ENCODE assay signal across 17 cellular contexts in the genomic region with DNA sequence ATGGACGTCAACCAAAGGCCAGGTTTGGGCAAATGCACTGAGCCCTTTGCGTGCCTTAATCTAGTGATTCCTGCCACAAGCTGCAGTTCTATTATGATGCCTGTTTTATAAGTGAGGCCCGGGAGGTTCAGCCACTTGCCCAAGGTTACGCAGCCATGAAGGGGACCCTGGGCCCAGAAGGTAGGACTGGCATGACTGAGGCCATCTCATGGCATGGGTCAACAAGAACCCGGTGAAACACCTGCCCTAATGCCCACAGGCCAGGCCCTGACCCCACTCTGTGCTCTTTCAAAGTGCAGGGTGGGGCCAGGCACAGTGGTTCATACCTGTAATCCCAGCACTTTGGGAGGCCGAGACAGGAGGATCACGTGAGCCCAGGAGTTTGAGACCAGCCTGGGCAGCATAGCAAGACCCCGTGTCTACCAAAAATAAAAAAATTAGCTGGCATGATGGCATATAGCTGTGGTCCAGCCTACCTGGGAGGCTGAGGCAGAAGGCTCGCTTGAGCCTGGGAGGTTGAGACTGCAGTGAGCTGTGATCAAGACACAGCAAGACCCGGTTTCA. TPM values are rescaled to one million over a fixed set of nuclear protein-coding genes. Genes with fewer than 3 reads are reported as not detected.
DNase-seq lines count a peak whose midpoint lies in the region; ATAC-seq lines count a peak whose summit lies in the region.
"Had no signal": no experiment of that assay in that cellular context is flagged by ENCODE, and none has a peak within 500 bp of the region (broad histone marks: within the 10 kb centered on the region; RNA-seq: fewer than 3 reads in every experiment).

No MANE protein-coding gene starts in this region.

- H3K36me3 Mint-ChIP-seq in activated CD4-positive, alpha-beta T cell treated with anti-CD3 and anti-CD28 coated beads for 36 hours (ENCODE audit: low read depth), result peaks cover 25% of the 10 kb centered on the region
- H3K36me3 Mint-ChIP-seq in stimulated activated effector memory CD8-positive, alpha-beta T cell treated with anti-CD3 and anti-CD28 coated beads, Interleukin-12 subunit alpha, Interleukin-12 subunit beta, amount 100 ng/mL, for 72 hours, result peaks cover 87% of the 10 kb centered on the region
- H3K36me3 Mint-ChIP-seq in activated T-helper 2 cell treated with anti-CD3 and anti-CD28 coated beads, Interferon-gamma antibody, Interleukin-2, Interleukin-4, amounts not matched to agents 10 μg/mL and 5 μg/mL and 100 μg/mL, durations not matched to agents 14 hours and 24 hours and 36 hours (ENCODE audit: low read depth), result peaks cover 75% of the 10 kb centered on the region

- no peaks in the 10 kb centered on the region for H3K27me3 Mint-ChIP-seq in activated CD4-positive, alpha-beta T cell treated with anti-CD3 and anti-CD28 coated beads for 36 hours
- H3K27me3 Mint-ChIP-seq in activated T-helper 2 cell treated with anti-CD3 and anti-CD28 coated beads, Interferon-gamma antibody, Interleukin-2, Interleukin-4, amounts not matched to agents 10 μg/mL and 5 μg/mL and 100 μg/mL, durations not matched to agents 14 hours and 24 hours and 36 hours (ENCODE audit: low read depth), result no peaks in the 10 kb centered on the region

- POLR2A ChIA-PET in activated CD4-positive, alpha-beta T cell treated with anti-CD3 and anti-CD28 coated beads for 36 hours (lab: Charles Lee), result no interaction called here

- peaks cover 44% of the 10 kb centered on the region for H3K4me1 Mint-ChIP-seq in activated CD4-positive, alpha-beta T cell treated with anti-CD3 and anti-CD28 coated beads for 36 hours
- peaks cover 63% of the 10 kb centered on the region for H3K4me1 Mint-ChIP-seq in stimulated activated effector memory CD8-positive, alpha-beta T cell treated with anti-CD3 and anti-CD28 coated beads, Interleukin-12 subunit alpha, Interleukin-12 subunit beta, amount 100 ng/mL, for 72 hours
- peaks cover 22% of the 10 kb centered on the region for H3K4me1 Mint-ChIP-seq in activated T-helper 2 cell treated with anti-CD3 and anti-CD28 coated beads, Interferon-gamma antibody, Interleukin-2, Interleukin-4, amounts not matched to agents 10 μg/mL and 5 μg/mL and 100 μg/mL, durations not matched to agents 14 hours and 24 hours and 36 hours (ENCODE audit: low read depth)

- no peak overlapping the region for H3K4me3 Mint-ChIP-seq in activated CD4-positive, alpha-beta T cell treated with anti-CD3 and anti-CD28 coated beads for 36 hours
- peak overlapping the region; percentile 63 for H3K4me3 Mint-ChIP-seq in stimulated activated effector memory CD8-positive, alpha-beta T cell treated with anti-CD3 and anti-CD28 coated beads, Interleukin-12 subunit alpha, Interleukin-12 subunit beta, amount 100 ng/mL, for 72 hours
- H3K4me3 Mint-ChIP-seq in activated T-helper 2 cell treated with anti-CD3 and anti-CD28 coated beads, Interferon-gamma antibody, Interleukin-2, Interleukin-4, amounts not matched to agents 10 μg/mL and 5 μg/mL and 100 μg/mL, durations not matched to agents 14 hours and 24 hours and 36 hours (ENCODE audit: low read depth), result no peak overlapping the region

- DNase-seq in activated CD4-positive, alpha-beta T cell treated with anti-CD3 and anti-CD28 coated beads for 36 hours, result peak; percentile 1
- no peak for DNase-seq in activated CD4-positive, alpha-beta T cell treated with anti-CD3 and anti-CD28 coated beads for 4 hours
- DNase-seq in T-helper 9 cell (peak; percentile 0), iPS-NIHi11 (ENCODE audit: low spot score) (peak; percentile 2), OCI-M1 (lab: John Stamatoyannopoulos, UW) (no peak)
- DNase-seq in stimulated activated effector memory CD8-positive, alpha-beta T cell treated with anti-CD3 and anti-CD28 coated beads, Interleukin-12 subunit alpha, Interleukin-12 subunit beta, amount 100 ng/mL, for 72 hours (ENCODE audit: low spot score in 2 of 2), result no peak
- DNase-seq in activated T-helper 2 cell treated with anti-CD3 and anti-CD28 coated beads, Interferon-gamma antibody, Interleukin-2, Interleukin-4, amounts not matched to agents 10 μg/mL and 5 μg/mL and 100 μg/mL, durations not matched to agents 14 hours and 24 hours and 36 hours (ENCODE audit: low spot score), result no peak
- DNase-seq: brain microvascular endothelial cell; Calu3; KG1; NCI-H146; NCI-H510A; stimulated activated naive CD4-positive, alpha-beta T cell treated with Interleukin-2 at 50 U/mL for 16 hours had no signal

- CTCF ChIA-PET in activated CD4-positive, alpha-beta T cell treated with anti-CD3 and anti-CD28 coated beads for 36 hours (lab: Charles Lee), result interaction anchor here (0.6 to 1.3 kb wide), 5 partner anchors 10 to 164 kb away, joined by 3 to 6 read pairs (median 3); no protein-coding TSS in a partner anchor

- no peak for ATAC-seq in activated CD4-positive, alpha-beta T cell treated with anti-CD3 and anti-CD28 coated beads for 36 hours
- no peak for ATAC-seq in stimulated activated effector memory CD8-positive, alpha-beta T cell treated with anti-CD3 and anti-CD28 coated beads, Interleukin-12 subunit alpha, Interleukin-12 subunit beta, amount 100 ng/mL, for 72 hours
- no peak for ATAC-seq in HG02840 (IDR thresholded peaks at IDR 0.05; ENCODE audit: low FRiP score, unreplicated experiment)
- ATAC-seq: gastrocnemius medialis, Panc1 had no signal

- H3K27ac Mint-ChIP-seq in activated CD4-positive, alpha-beta T cell treated with anti-CD3 and anti-CD28 coated beads for 36 hours, result peak overlapping the region; percentile 55
- H3K27ac Mint-ChIP-seq in stimulated activated effector memory CD8-positive, alpha-beta T cell treated with anti-CD3 and anti-CD28 coated beads, Interleukin-12 subunit alpha, Interleukin-12 subunit beta, amount 100 ng/mL, for 72 hours, result peak overlapping the region; percentile 91
- no peak overlapping the region for H3K27ac Mint-ChIP-seq in activated T-helper 2 cell treated with anti-CD3 and anti-CD28 coated beads, Interferon-gamma antibody, Interleukin-2, Interleukin-4, amounts not matched to agents 10 μg/mL and 5 μg/mL and 100 μg/mL, durations not matched to agents 14 hours and 24 hours and 36 hours

- intact Hi-C loops in activated CD4-positive, alpha-beta T cell treated with anti-CD3 and anti-CD28 coated beads for 36 hours (cut with DNase I, micrococcal nuclease), result no loop called here
- intact Hi-C loops in activated T-helper 2 cell treated with anti-CD3 and anti-CD28 coated beads, Interferon-gamma antibody, Interleukin-2, Interleukin-4, amounts not matched to agents 10 μg/mL and 5 μg/mL and 100 μg/mL, durations not matched to agents 14 hours and 24 hours and 36 hours (cut with micrococcal nuclease), result no loop called here

- H3K9me3 Mint-ChIP-seq in activated CD4-positive, alpha-beta T cell treated with anti-CD3 and anti-CD28 coated beads for 36 hours (ENCODE audit: low read depth), result no peaks in the 10 kb centered on the region
- no peaks in the 10 kb centered on the region for H3K9me3 Mint-ChIP-seq in stimulated activated effector memory CD8-positive, alpha-beta T cell treated with anti-CD3 and anti-CD28 coated beads, Interleukin-12 subunit alpha, Interleukin-12 subunit beta, amount 100 ng/mL, for 72 hours
- no peaks in the 10 kb centered on the region for H3K9me3 Mint-ChIP-seq in activated T-helper 2 cell treated with anti-CD3 and anti-CD28 coated beads, Interferon-gamma antibody, Interleukin-2, Interleukin-4, amounts not matched to agents 10 μg/mL and 5 μg/mL and 100 μg/mL, durations not matched to agents 14 hours and 24 hours and 36 hours

RNA-seq across cellular contexts. Expression of a gene that starts 8.6 kb away (rescaled TPM):
- total RNA-seq in activated CD4-positive, alpha-beta T cell treated with anti-CD3 and anti-CD28 coated beads for 36 hours, result 100 to 1,000 TPM in 1 of 2 experiments, 10 to 100 TPM in 1; 77.4 to 108 TPM
- total RNA-seq in activated T-helper 2 cell treated with anti-CD3 and anti-CD28 coated beads, Interferon-gamma antibody, Interleukin-2, Interleukin-4, amounts not matched to agents 10 μg/mL and 5 μg/mL and 100 μg/mL, durations not matched to agents 14 hours and 24 hours and 36 hours, result 113 and 114 TPM in 2 replicates

RNA-seq across cellular contexts. Expression of a gene that starts 29.4 kb away (rescaled TPM):
- 10 to 100 TPM; 39.6 to 44.4 TPM for total RNA-seq in activated CD4-positive, alpha-beta T cell treated with anti-CD3 and anti-CD28 coated beads for 36 hours
- total RNA-seq in activated T-helper 2 cell treated with anti-CD3 and anti-CD28 coated beads, Interferon-gamma antibody, Interleukin-2, Interleukin-4, amounts not matched to agents 10 μg/mL and 5 μg/mL and 100 μg/mL, durations not matched to agents 14 hours and 24 hours and 36 hours, result 52.6 and 57.2 TPM in 2 replicates

RNA-seq across cellular contexts. Expression of a gene that starts 58.5 kb away (rescaled TPM):
- total RNA-seq in activated CD4-positive, alpha-beta T cell treated with anti-CD3 and anti-CD28 coated beads for 36 hours, result 1 to 10 TPM; 3.3 to 4.6 TPM
- total RNA-seq in activated T-helper 2 cell treated with anti-CD3 and anti-CD28 coated beads, Interferon-gamma antibody, Interleukin-2, Interleukin-4, amounts not matched to agents 10 μg/mL and 5 μg/mL and 100 μg/mL, durations not matched to agents 14 hours and 24 hours and 36 hours, result 1.2 and 1.6 TPM in 2 replicates
- total RNA-seq: A172 had no signal

Comparison
In these comparisons a context has a peak if more than half of its experiments do, and no peak if none do; other contexts are left out.
1. DNase-seq: peak in activated CD4-positive, alpha-beta T cell treated with anti-CD3 and anti-CD28 coated beads for 36 hours (single experiment), T-helper 9 cell (single experiment) and iPS-NIHi11 (single experiment); none in activated CD4-positive, alpha-beta T cell treated with anti-CD3 and anti-CD28 coated beads for 4 hours (0 of 2), stimulated activated effector memory CD8-positive, alpha-beta T cell treated with anti-CD3 and anti-CD28 coated beads, Interleukin-12 subunit alpha, Interleukin-12 subunit beta, amount 100 ng/mL, for 72 hours (0 of 2), OCI-M1 (single experiment) and activated T-helper 2 cell treated with anti-CD3 and anti-CD28 coated beads, Interferon-gamma antibody, Interleukin-2, Interleukin-4, amounts not matched to agents 10 μg/mL and 5 μg/mL and 100 μg/mL, durations not matched to agents 14 hours and 24 hours and 36 hours (single experiment).